In genomic region chr7:142956951-142957623, GRCh38 we compare ENCODE assay signal across 16 cellular contexts. TPM values are rescaled to one million over a fixed set of nuclear protein-coding genes. Genes with fewer than 3 reads are reported as not detected.
DNase-seq lines count a peak whose midpoint lies in the region; ATAC-seq and TF ChIP-seq lines count a peak whose summit lies in the region.
"Had no signal": no experiment of that assay in that cellular context is flagged by ENCODE, and none has a peak within 500 bp of the region (broad histone marks: within the 10 kb centered on the region; RNA-seq: fewer than 3 reads in every experiment).

No MANE protein-coding gene starts in this region.

- H3K9me3 Mint-ChIP-seq in Calu3 (ENCODE audit: low read depth, unreplicated experiment) (peaks cover 15% of the 10 kb centered on the region), mesothelial cell of epicardium (peaks cover 23% of the 10 kb centered on the region)
- peaks cover 25 to 32% of the 10 kb centered on the region in 2 donors for H3K9me3 Mint-ChIP-seq in stimulated activated naive CD8-positive, alpha-beta T cell treated with anti-CD3 and anti-CD28 coated beads, Interleukin-15, amount 100 ng/mL, for 72 hours

- in situ Hi-C loops in brain microvascular endothelial cell (cut with HindIII; ENCODE audit: low pct_ligation_motif_present, low sequenced_read_pairs), result no loop called here

- H3K36me3 ChIP-seq in brain microvascular endothelial cell (replicated peaks), result no peaks in the 10 kb centered on the region

- peaks cover 4% of the 10 kb centered on the region for H3K27me3 ChIP-seq in brain microvascular endothelial cell (replicated peaks)
- H3K27me3 ChIP-seq: tibial nerve had no signal

- H3K27ac ChIP-seq in brain microvascular endothelial cell (no peak overlapping the region), coronary artery (no peak overlapping the region)
- H3K27ac ChIP-seq: tibial nerve had no signal

- H3K36me3 Mint-ChIP-seq in Calu3 (ENCODE audit: insufficient read depth, unreplicated experiment), result no peaks in the 10 kb centered on the region
- peaks cover 17% of the 10 kb centered on the region for H3K36me3 Mint-ChIP-seq in mesothelial cell of epicardium

- TF ChIP-seq CTCF in Calu3 (IDR thresholded peaks at IDR 0.05; ENCODE audit: unreplicated experiment), result no peak
- TF ChIP-seq CTCF in brain microvascular endothelial cell (IDR thresholded peaks at IDR 0.05; ENCODE audit: low read depth, low read length, missing control alignments), result no peak
- no peak for TF ChIP-seq CTCF in mesothelial cell of epicardium (IDR thresholded peaks at IDR 0.05; ENCODE audit: unreplicated experiment)
- TF ChIP-seq CTCF in coronary artery (IDR thresholded peaks at IDR 0.05), result no peak

- H3K27me3 Mint-ChIP-seq in Calu3 (ENCODE audit: unreplicated experiment) (peaks cover 53% of the 10 kb centered on the region), mesothelial cell of epicardium (ENCODE audit: low read depth) (peaks cover 4% of the 10 kb centered on the region)
- peaks cover 17% of the 10 kb centered on the region for H3K27me3 Mint-ChIP-seq in stimulated activated naive CD8-positive, alpha-beta T cell treated with anti-CD3 and anti-CD28 coated beads, Interleukin-15, amount 100 ng/mL, for 72 hours

- no TSS peak for BruUV-seq in Calu3 (replicated peaks; lab: Mats Ljungman, UMichigan)

- H3K4me3 Mint-ChIP-seq in Calu3 (ENCODE audit: low read depth, unreplicated experiment) (peak overlapping the region; percentile 9), mesothelial cell of epicardium (no peak overlapping the region)
- H3K4me3 Mint-ChIP-seq in stimulated activated naive CD8-positive, alpha-beta T cell treated with anti-CD3 and anti-CD28 coated beads, Interleukin-15, amount 100 ng/mL, for 72 hours, result no peak overlapping the region
- H3K4me3 Mint-ChIP-seq: activated CD4-positive, alpha-beta T cell treated with anti-CD3 and anti-CD28 coated beads, Interleukin-2, amount 10 ng/mL, durations not matched to agents 24 days and 14 days; activated naive CD8-positive, alpha-beta T cell treated with anti-CD3 and anti-CD28 coated beads, Interleukin-2, amount 50 U/mL, for 24 hours had no signal

- H3K27ac Mint-ChIP-seq in Calu3 (ENCODE audit: unreplicated experiment) (peak overlapping the region; percentile 37), mesothelial cell of epicardium (peak overlapping the region; percentile 44)
- peak overlapping the region in 1 of 2 donors; percentile 16 for H3K27ac Mint-ChIP-seq in stimulated activated naive CD8-positive, alpha-beta T cell treated with anti-CD3 and anti-CD28 coated beads, Interleukin-15, amount 100 ng/mL, for 72 hours
- H3K27ac Mint-ChIP-seq: activated CD4-positive, alpha-beta T cell treated with anti-CD3 and anti-CD28 coated beads, Interleukin-2, amount 10 ng/mL, durations not matched to agents 24 days and 14 days; activated naive CD8-positive, alpha-beta T cell treated with anti-CD3 and anti-CD28 coated beads, Interleukin-2, amount 50 U/mL, for 24 hours had no signal

- intact Hi-C loops in Calu3 (cut with micrococcal nuclease; ENCODE audit: unreplicated experiment), result no loop called here

- CTCF ChIA-PET in Calu3 (lab: Charles Lee), result interaction anchor here (1.0 to 1.4 kb wide), 5 partner anchors 10 to 91 kb away, joined by 3 to 4 read pairs (median 3); no protein-coding TSS in a partner anchor

- H3K4me3 ChIP-seq in brain microvascular endothelial cell (ENCODE audit: low read depth, low read length), result no peak overlapping the region
- H3K4me3 ChIP-seq in coronary artery, result no peak overlapping the region
- H3K4me3 ChIP-seq: tibial nerve had no signal

- peaks cover 20% of the 10 kb centered on the region for H3K4me1 Mint-ChIP-seq in Calu3 (ENCODE audit: low read depth, unreplicated experiment)
- peaks cover 11% of the 10 kb centered on the region for H3K4me1 Mint-ChIP-seq in mesothelial cell of epicardium
- no peaks in the 10 kb centered on the region for H3K4me1 Mint-ChIP-seq in stimulated activated naive CD8-positive, alpha-beta T cell treated with anti-CD3 and anti-CD28 coated beads, Interleukin-15, amount 100 ng/mL, for 72 hours
- H3K4me1 Mint-ChIP-seq: activated CD4-positive, alpha-beta T cell treated with anti-CD3 and anti-CD28 coated beads, Interleukin-2, amount 10 ng/mL, durations not matched to agents 24 days and 14 days; activated naive CD8-positive, alpha-beta T cell treated with anti-CD3 and anti-CD28 coated beads, Interleukin-2, amount 50 U/mL, for 24 hours had no signal

- no peak for ATAC-seq in GM18520 (IDR thresholded peaks at IDR 0.05; ENCODE audit: unreplicated experiment)
- ATAC-seq in stimulated activated naive CD8-positive, alpha-beta T cell treated with anti-CD3 and anti-CD28 coated beads, Interleukin-15, amount 100 ng/mL, for 72 hours, result no peak
- ATAC-seq: activated naive CD8-positive, alpha-beta T cell treated with anti-CD3 and anti-CD28 coated beads, Interleukin-2, amount 50 U/mL, for 24 hours had no signal

- DNase-seq in Calu3 (peak; percentile 19), MV-4-11 (lab: John Stamatoyannopoulos, UW) (peak; percentile 16), brain microvascular endothelial cell (peak; percentile 5), mesothelial cell of epicardium (ENCODE audit: low spot score in 2 of 2, unreplicated experiment in 2 of 2) (no peak), coronary artery (ENCODE audit: low spot score) (no peak), superior temporal gyrus (ENCODE audit: extremely low spot score) (no peak)
- no peak for DNase-seq in stimulated activated naive CD8-positive, alpha-beta T cell treated with anti-CD3 and anti-CD28 coated beads, Interleukin-15, amount 100 ng/mL, for 72 hours
- DNase-seq: activated CD4-positive, alpha-beta T cell treated with anti-CD3 and anti-CD28 coated beads, Interleukin-2, amount 10 ng/mL, durations not matched to agents 24 days and 14 days; activated naive CD8-positive, alpha-beta T cell treated with anti-CD3 and anti-CD28 coated beads, Interleukin-2, amount 50 U/mL, for 24 hours; activated T-cell treated with anti-CD3 and anti-CD28 coated beads, Interleukin-2, amount 50 U/mL, for 1 hour; DMS79; stimulated activated CD4-positive, alpha-beta T cell treated with anti-CD3 and anti-CD28 coated beads, Interleukin-1b, Interleukin-23, amount 100 ng/mL, for 48 hours; stimulated activated CD8-positive, alpha-beta memory T cell treated with anti-CD3 and anti-CD28 coated beads, Interleukin-4, amount 100 ng/mL, for 48 hours had no signal

RNA-seq across cellular contexts. Expression of gene KEL, which starts 5.1 kb away (rescaled TPM):
- total RNA-seq in Calu3 (2022) (not detected in 2 replicates), mesothelial cell of epicardium (1.9 to 4.2 TPM (median 2.3 TPM) in 3 replicates)
- total RNA-seq: fibroblast of lung had no signal

RNA-seq across cellular contexts. Expression of gene LLCFC1, which starts 17.8 kb away (rescaled TPM):
- total RNA-seq in Calu3 (2022) (not detected in 2 replicates), mesothelial cell of epicardium (not detected in 3 replicates)
- total RNA-seq: activated CD4-positive, alpha-beta T cell treated with anti-CD3 and anti-CD28 coated beads, Interleukin-2, amount 10 ng/mL, durations not matched to agents 24 days and 14 days; fibroblast of lung; tibial nerve had no signal

RNA-seq across cellular contexts. Expression of gene TRPV5, which starts 23.5 kb away (rescaled TPM):
- total RNA-seq in Calu3 (2022) (not detected in 2 replicates), mesothelial cell of epicardium (0.18 to 0.56 TPM (median 0.29 TPM) in 3 replicates)
- total RNA-seq: activated CD4-positive, alpha-beta T cell treated with anti-CD3 and anti-CD28 coated beads, Interleukin-2, amount 10 ng/mL, durations not matched to agents 24 days and 14 days; fibroblast of lung had no signal

Comparison
In these comparisons a context has a peak if more than half of its experiments do, and no peak if none do; other contexts are left out.
1. DNase-seq: peak in Calu3 (single experiment), MV-4-11 (single experiment) and brain microvascular endothelial cell (single experiment); none in mesothelial cell of epicardium (0 of 2), coronary artery (single experiment), superior temporal gyrus (single experiment) and stimulated activated naive CD8-positive, alpha-beta T cell treated with anti-CD3 and anti-CD28 coated beads, Interleukin-15, amount 100 ng/mL, for 72 hours (0 of 2).